ENCODE assay signal across 33 cellular contexts in genomic region chr1:239418241-239418640, GRCh38. TPM values are rescaled to one million over a fixed set of nuclear protein-coding genes. Genes with fewer than 3 reads are reported as not detected.
"Had no signal": no experiment of that assay in that cellular context is flagged by ENCODE, and none has a peak within 500 bp of the region (broad histone marks: within the 10 kb centered on the region; RNA-seq: fewer than 3 reads in every experiment).

No MANE protein-coding gene starts in this region.

- H3K27ac ChIP-seq: adrenal gland, body of pancreas, coronary artery, dorsolateral prefrontal cortex, neutrophil, thoracic aorta had no signal

- H3K4me3 Mint-ChIP-seq: activated CD4-positive, alpha-beta T cell treated with anti-CD3 and anti-CD28 coated beads for 36 hours; activated naive CD4-positive, alpha-beta T cell treated with anti-CD3 and anti-CD28 coated beads for 36 hours; activated naive CD8-positive, alpha-beta T cell treated with anti-CD3 and anti-CD28 coated beads for 36 hours; activated T-helper 1 cell treated with anti-CD3 and anti-CD28 coated beads, Interleukin-12 subunit alpha, Interleukin-12 subunit beta, Interleukin-2, Interleukin-4 antibody, amounts not matched to agents 30 ng/mL and 10 ng/mL and 1 ng/mL, durations not matched to agents 14 hours and 24 hours and 36 hours; nephron; stimulated activated effector memory CD8-positive, alpha-beta T cell treated with anti-CD3 and anti-CD28 coated beads, Interleukin-12 subunit alpha, Interleukin-12 subunit beta, amount 100 ng/mL, for 72 hours; stimulated activated naive CD8-positive, alpha-beta T cell treated with anti-CD3 and anti-CD28 coated beads, Interleukin-15, Interleukin-2, amounts not matched to agents 100 ng/mL and 50 ng/mL, for 24 hours had no signal

- H3K9me3 Mint-ChIP-seq: activated naive CD4-positive, alpha-beta T cell treated with anti-CD3 and anti-CD28 coated beads for 36 hours; activated naive CD8-positive, alpha-beta T cell treated with anti-CD3 and anti-CD28 coated beads for 36 hours; activated T-helper 1 cell treated with anti-CD3 and anti-CD28 coated beads, Interleukin-12 subunit alpha, Interleukin-12 subunit beta, Interleukin-2, Interleukin-4 antibody, amounts not matched to agents 30 ng/mL and 10 ng/mL and 1 ng/mL, durations not matched to agents 14 hours and 24 hours and 36 hours; nephron; stimulated activated effector memory CD8-positive, alpha-beta T cell treated with anti-CD3 and anti-CD28 coated beads, Interleukin-12 subunit alpha, Interleukin-12 subunit beta, amount 100 ng/mL, for 72 hours; stimulated activated naive CD8-positive, alpha-beta T cell treated with anti-CD3 and anti-CD28 coated beads, Interleukin-15, Interleukin-2, amounts not matched to agents 100 ng/mL and 50 ng/mL, for 24 hours had no signal

- H3K36me3 Mint-ChIP-seq: stimulated activated effector memory CD8-positive, alpha-beta T cell treated with anti-CD3 and anti-CD28 coated beads, Interleukin-12 subunit alpha, Interleukin-12 subunit beta, amount 100 ng/mL, for 72 hours had no signal

- H3K9me3 ChIP-seq: adrenal gland, body of pancreas, gastroesophageal sphincter, mucosa of descending colon, neutrophil, thoracic aorta had no signal

- H3K4me1 ChIP-seq: adrenal gland had no signal

- DNase-seq: activated CD4-positive, alpha-beta T cell treated with anti-CD3 and anti-CD28 coated beads for 36 hours; activated CD4-positive, alpha-beta T cell treated with anti-CD3 and anti-CD28 coated beads, Interleukin-2, amount 50 U/mL, for 4 hours; activated CD4-positive, CD25-positive, alpha-beta regulatory T cell; activated CD8-positive, alpha-beta memory T cell treated with anti-CD3 and anti-CD28 coated beads, Interleukin-2, amount 50 U/mL, for 4 hours; activated effector memory CD4-positive, alpha-beta T cell treated with anti-CD3 and anti-CD28 coated beads, Interleukin-2, amount 50 U/mL, for 16 hours; activated naive CD4-positive, alpha-beta T cell treated with anti-CD3 and anti-CD28 coated beads for 36 hours; activated naive CD8-positive, alpha-beta T cell treated with anti-CD3 and anti-CD28 coated beads for 36 hours; activated T-cell treated with anti-CD3 and anti-CD28 coated beads, Interleukin-2, amount 50 U/mL, for 1 hour; adrenal gland; aorta; body of pancreas; cerebellar nuclear complex; dorsolateral prefrontal cortex; effector memory CD4-positive, alpha-beta T cell; erythroblast; head of caudate nucleus; hippocampal formation; left cardiac atrium; left ventricle myocardium superior; mucosa of descending colon; small intestine; stimulated activated CD4-positive, alpha-beta T cell treated with anti-CD3 and anti-CD28 coated beads, Interleukin-4, amount 100 ng/mL, for 24 hours had no signal

- H3K27me3 ChIP-seq: adrenal gland, body of pancreas, dorsolateral prefrontal cortex, gastroesophageal sphincter, neutrophil had no signal

- ATAC-seq: activated CD4-positive, alpha-beta T cell treated with anti-CD3 and anti-CD28 coated beads for 36 hours; body of pancreas; gastroesophageal sphincter; left cardiac atrium; left ventricle myocardium superior; mucosa of descending colon; sciatic nerve; stimulated activated effector memory CD8-positive, alpha-beta T cell treated with anti-CD3 and anti-CD28 coated beads, Interleukin-12 subunit alpha, Interleukin-12 subunit beta, amount 100 ng/mL, for 72 hours had no signal

- H3K4me3 ChIP-seq: adrenal gland, body of pancreas, coronary artery, dorsolateral prefrontal cortex, gastroesophageal sphincter, mucosa of descending colon, thoracic aorta had no signal

- H3K36me3 ChIP-seq: adrenal gland, gastroesophageal sphincter, neutrophil, thoracic aorta had no signal

- H3K27ac Mint-ChIP-seq: activated CD4-positive, alpha-beta T cell treated with anti-CD3 and anti-CD28 coated beads for 36 hours; activated naive CD4-positive, alpha-beta T cell treated with anti-CD3 and anti-CD28 coated beads for 36 hours; activated naive CD8-positive, alpha-beta T cell treated with anti-CD3 and anti-CD28 coated beads for 36 hours; activated T-helper 1 cell treated with anti-CD3 and anti-CD28 coated beads, Interleukin-12 subunit alpha, Interleukin-12 subunit beta, Interleukin-2, Interleukin-4 antibody, amounts not matched to agents 30 ng/mL and 10 ng/mL and 1 ng/mL, durations not matched to agents 14 hours and 24 hours and 36 hours; nephron; stimulated activated effector memory CD8-positive, alpha-beta T cell treated with anti-CD3 and anti-CD28 coated beads, Interleukin-12 subunit alpha, Interleukin-12 subunit beta, amount 100 ng/mL, for 72 hours; stimulated activated naive CD8-positive, alpha-beta T cell treated with anti-CD3 and anti-CD28 coated beads, Interleukin-15, Interleukin-2, amounts not matched to agents 100 ng/mL and 50 ng/mL, for 24 hours had no signal

- H3K4me1 Mint-ChIP-seq: activated CD4-positive, alpha-beta T cell treated with anti-CD3 and anti-CD28 coated beads for 36 hours; stimulated activated effector memory CD8-positive, alpha-beta T cell treated with anti-CD3 and anti-CD28 coated beads, Interleukin-12 subunit alpha, Interleukin-12 subunit beta, amount 100 ng/mL, for 72 hours had no signal

- H3K27me3 Mint-ChIP-seq: activated CD4-positive, alpha-beta T cell treated with anti-CD3 and anti-CD28 coated beads for 36 hours; activated naive CD8-positive, alpha-beta T cell treated with anti-CD3 and anti-CD28 coated beads for 36 hours; stimulated activated naive CD8-positive, alpha-beta T cell treated with anti-CD3 and anti-CD28 coated beads, Interleukin-15, Interleukin-2, amounts not matched to agents 100 ng/mL and 50 ng/mL, for 24 hours had no signal

RNA-seq across cellular contexts. Expression of gene CHRM3, which starts 31.9 kb away (rescaled TPM):
- total RNA-seq: activated T-helper 1 cell treated with anti-CD3 and anti-CD28 coated beads, Interleukin-12 subunit alpha, Interleukin-12 subunit beta, Interleukin-2, Interleukin-4 antibody, amounts not matched to agents 30 ng/mL and 10 ng/mL and 1 ng/mL, durations not matched to agents 14 hours and 24 hours and 36 hours; fibroblast of villous mesenchyme had no signal
- polyA plus RNA-seq: keratinocyte had no signal
